Comparison of ENCODE assay signal across 9 cellular contexts in the genomic region with DNA sequence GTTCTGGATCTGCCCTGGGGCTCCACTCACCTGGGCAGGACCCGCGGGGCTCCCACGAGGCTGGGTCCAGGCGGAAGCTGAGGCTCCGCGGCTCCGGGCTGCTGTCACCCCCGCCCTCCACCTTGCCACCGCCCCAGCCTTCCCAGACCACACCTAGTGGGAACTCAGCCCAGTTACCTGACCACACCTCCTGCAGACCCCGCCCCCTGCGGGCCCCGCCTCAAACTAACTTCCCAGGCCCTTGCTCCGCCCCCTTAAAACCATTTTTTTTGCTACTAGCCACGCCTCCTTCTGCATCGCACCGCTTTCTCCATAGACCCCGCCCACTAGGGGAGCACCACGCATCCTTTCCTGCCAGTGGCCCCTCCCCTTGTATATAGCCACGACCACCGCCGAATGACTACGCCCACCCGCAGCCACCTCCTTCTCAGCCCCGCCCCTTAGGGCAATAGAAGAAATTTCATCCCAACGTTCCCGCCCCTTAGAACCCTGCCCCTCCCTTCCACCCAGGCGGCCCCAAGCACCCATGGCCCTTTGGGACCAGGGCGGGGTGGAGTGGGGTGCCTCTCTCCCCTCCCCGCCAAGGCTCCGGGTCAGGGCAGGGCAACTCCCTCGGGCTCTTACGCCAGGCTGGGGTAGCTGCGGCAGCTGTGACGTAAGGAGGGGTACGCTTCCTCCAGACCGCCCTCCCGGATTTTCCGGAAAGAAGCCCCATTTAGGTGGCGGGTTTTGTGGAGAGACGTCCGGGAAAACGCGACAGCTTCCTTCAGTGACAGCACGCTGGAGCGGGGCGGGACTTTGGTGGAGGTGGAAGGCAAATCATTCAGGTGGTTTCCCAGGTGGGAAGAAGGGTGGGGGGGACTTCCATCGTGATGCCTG. TPM values are rescaled to one million over a fixed set of nuclear protein-coding genes. Genes with fewer than 3 reads are reported as not detected.
A peak's percentile ranks its signal among the peaks of the same experiment; 100 is the strongest.
DNase-seq lines count a peak whose midpoint lies in the region; ATAC-seq and TF ChIP-seq lines count a peak whose summit lies in the region.
"Had no signal": no experiment of that assay in that cellular context is flagged by ENCODE, and none has a peak within 500 bp of the region (broad histone marks: within the 10 kb centered on the region; RNA-seq: fewer than 3 reads in every experiment).

SH2D3A (minus strand) TSS at position 79 of the 879 bp plus-strand sequence. CDS start 3,687 bp downstream, outside the sequence.

- H3K4me3 ChIP-seq in coronary artery = peak within 1 kb of the TSS; percentile 65

- peaks cover 5% of the 10 kb centered on the region for H3K36me3 Mint-ChIP-seq in activated CD4-positive, alpha-beta T cell treated with anti-CD3 and anti-CD28 coated beads for 36 hours (ENCODE audit: low read depth)
- no peaks in the 10 kb centered on the region for H3K36me3 Mint-ChIP-seq in memory B cell

- POLR2A ChIA-PET in activated CD4-positive, alpha-beta T cell treated with anti-CD3 and anti-CD28 coated beads for 36 hours (lab: Charles Lee) = interaction anchor here (0.6 to 0.8 kb wide), 2 partner anchors 29 to 60 kb away, joined by 4 to 6 read pairs; no protein-coding TSS in a partner anchor

- H3K4me3 Mint-ChIP-seq in activated CD4-positive, alpha-beta T cell treated with anti-CD3 and anti-CD28 coated beads for 36 hours = peak within 1 kb of the TSS; percentile 83
- peak within 1 kb of the TSS; percentile 84 for H3K4me3 Mint-ChIP-seq in memory B cell

- DNase-seq in NCI-H2196 (lab: John Stamatoyannopoulos, UW; ENCODE audit: unreplicated experiment) (peak; percentile 87), coronary artery (ENCODE audit: low spot score) (no peak), memory B cell (ENCODE audit: low spot score in 2 of 2) (peak; percentile 89 to 94), NCI-H187 treated with DMSO at 0.1 percent for 48 hours (lab: John Stamatoyannopoulos, UW) (no peak)
- DNase-seq in activated CD4-positive, alpha-beta T cell treated with anti-CD3 and anti-CD28 coated beads for 36 hours = peak; percentile 97
- peak; percentile 86 for DNase-seq in stimulated activated CD8-positive, alpha-beta memory T cell treated with anti-CD3 and anti-CD28 coated beads, Interleukin-4, amount 100 ng/mL, for 24 hours (ENCODE audit: low read depth)

- CTCF ChIA-PET in activated CD4-positive, alpha-beta T cell treated with anti-CD3 and anti-CD28 coated beads for 36 hours (lab: Charles Lee) = interaction anchor here (0.6 to 2.5 kb wide), 8 partner anchors 14 to 251 kb away, joined by 3 to 12 read pairs (median 6); no protein-coding TSS in a partner anchor

- ATAC-seq in HG02973 (IDR thresholded peaks at IDR 0.05; ENCODE audit: unreplicated experiment) (peak; percentile 56), memory B cell (ENCODE audit: low read depth) (peak; percentile 70)
- ATAC-seq in activated CD4-positive, alpha-beta T cell treated with anti-CD3 and anti-CD28 coated beads for 36 hours = peak; percentile 78

- no peaks in the 10 kb centered on the region for H3K27me3 Mint-ChIP-seq in activated CD4-positive, alpha-beta T cell treated with anti-CD3 and anti-CD28 coated beads for 36 hours
- no peaks in the 10 kb centered on the region for H3K27me3 Mint-ChIP-seq in memory B cell

- H3K4me1 Mint-ChIP-seq in activated CD4-positive, alpha-beta T cell treated with anti-CD3 and anti-CD28 coated beads for 36 hours = peaks cover 42% of the 10 kb centered on the region
- peaks cover 32% of the 10 kb centered on the region for H3K4me1 Mint-ChIP-seq in memory B cell

- TF ChIP-seq CTCF in coronary artery (IDR thresholded peaks at IDR 0.05) = no peak

- intact Hi-C loops in activated CD4-positive, alpha-beta T cell treated with anti-CD3 and anti-CD28 coated beads for 36 hours (cut with DNase I, micrococcal nuclease) = loop anchor here (1.0 to 2.0 kb wide), 14 partner anchors 14 to 394 kb away; partner anchors contain the start of genes GPR108 (in 1 of the 2), TRIP10 (in 1 of the 2) and ZNF557 (in 1 of the 2)

- no peaks in the 10 kb centered on the region for H3K9me3 Mint-ChIP-seq in activated CD4-positive, alpha-beta T cell treated with anti-CD3 and anti-CD28 coated beads for 36 hours (ENCODE audit: low read depth)
- peaks cover 3% of the 10 kb centered on the region for H3K9me3 Mint-ChIP-seq in memory B cell

- TF ChIP-seq POLR2A in GM18526 (IDR thresholded peaks at IDR 0.05; ENCODE audit: extremely low read depth, insufficient read length) = peak; percentile 62

- peak within 1 kb of the TSS; percentile 94 for H3K27ac Mint-ChIP-seq in activated CD4-positive, alpha-beta T cell treated with anti-CD3 and anti-CD28 coated beads for 36 hours
- peak within 1 kb of the TSS; percentile 90 for H3K27ac Mint-ChIP-seq in memory B cell

- no peak within 1 kb of the TSS for H3K27ac ChIP-seq in coronary artery

RNA-seq across cellular contexts. Expression of gene SH2D3A, which starts in this region (rescaled TPM):
- 10 to 100 TPM; 20.7 to 23.2 TPM for total RNA-seq in activated CD4-positive, alpha-beta T cell treated with anti-CD3 and anti-CD28 coated beads for 36 hours
- total RNA-seq: skeletal muscle tissue had no signal

Comparison
In these comparisons a context has a peak if more than half of its experiments do, and no peak if none do; other contexts are left out.
1. DNase-seq: peak in NCI-H2196 (single experiment), activated CD4-positive, alpha-beta T cell treated with anti-CD3 and anti-CD28 coated beads for 36 hours (single experiment), memory B cell (2 of 2) and stimulated activated CD8-positive, alpha-beta memory T cell treated with anti-CD3 and anti-CD28 coated beads, Interleukin-4, amount 100 ng/mL, for 24 hours (single experiment); none in coronary artery (single experiment) and NCI-H187 treated with DMSO at 0.1 percent for 48 hours (single experiment).
2. Peak in every context shown above with its lines, with median percentiles within 50 percentile points of each other: ATAC-seq.